ENCODE assay signal across 18 cellular contexts in the genomic region with DNA sequence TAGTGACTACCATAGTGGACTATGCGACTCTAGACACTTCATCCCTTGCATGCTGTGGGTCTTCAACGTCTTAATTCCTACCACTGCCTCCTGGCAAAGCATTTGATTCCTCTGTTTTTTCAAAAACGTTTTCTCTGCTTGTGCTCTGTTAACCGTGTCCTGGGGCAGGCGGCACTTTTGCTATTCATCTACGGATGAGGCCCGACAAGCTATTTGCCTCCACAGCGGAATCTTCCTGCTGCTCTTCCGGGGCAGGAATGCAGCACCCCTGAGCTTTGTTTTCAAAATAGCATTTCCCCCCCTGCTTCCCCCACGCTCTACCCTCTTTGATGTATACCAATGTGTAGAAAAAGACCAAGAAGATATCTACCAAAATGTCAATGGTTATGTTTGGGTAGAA.
"Had no signal": no experiment of that assay in that cellular context is flagged by ENCODE, and none has a peak within 500 bp of the region (broad histone marks: within the 10 kb centered on the region; RNA-seq: fewer than 3 reads in every experiment).

No MANE protein-coding gene starts in this region.

- H3K27ac Mint-ChIP-seq: activated CD4-positive, alpha-beta T cell treated with anti-CD3 and anti-CD28 coated beads, Interleukin-2, amount 10 ng/mL, durations not matched to agents 24 days and 14 days; activated naive CD4-positive, alpha-beta T cell treated with anti-CD3 and anti-CD28 coated beads, Interleukin-2, amount 10 ng/mL, durations not matched to agents 7 days and 5 days; activated T-helper 17 cell treated with anti-CD3 and anti-CD28 coated beads, Interleukin-2, amount 50 U/mL, for 72 hours had no signal

- H3K36me3 Mint-ChIP-seq: activated naive CD4-positive, alpha-beta T cell treated with anti-CD3 and anti-CD28 coated beads, Interleukin-2, amount 10 ng/mL, durations not matched to agents 7 days and 5 days had no signal

- H3K4me1 ChIP-seq: adrenal gland, prostate gland, sigmoid colon had no signal

- H3K9me3 ChIP-seq: adrenal gland, prostate gland, sigmoid colon had no signal

- H3K4me3 Mint-ChIP-seq: activated CD4-positive, alpha-beta T cell treated with anti-CD3 and anti-CD28 coated beads, Interleukin-2, amount 10 ng/mL, durations not matched to agents 24 days and 14 days; activated naive CD4-positive, alpha-beta T cell treated with anti-CD3 and anti-CD28 coated beads, Interleukin-2, amount 10 ng/mL, durations not matched to agents 7 days and 5 days; activated T-helper 17 cell treated with anti-CD3 and anti-CD28 coated beads, Interleukin-2, amount 50 U/mL, for 72 hours had no signal

- H3K27me3 ChIP-seq: adrenal gland had no signal

- H3K27ac ChIP-seq: adrenal gland, coronary artery, prostate gland, sigmoid colon had no signal

- DNase-seq: activated CD4-positive, alpha-beta T cell treated with anti-CD3 and anti-CD28 coated beads, Interleukin-2, amount 10 ng/mL, durations not matched to agents 24 days and 14 days; activated naive CD4-positive, alpha-beta T cell treated with anti-CD3 and anti-CD28 coated beads, Interleukin-2, amount 10 ng/mL, durations not matched to agents 7 days and 5 days; activated T-cell treated with anti-CD3 and anti-CD28 coated beads for 4 hours; adrenal gland; central memory CD4-positive, alpha-beta T cell; effector memory CD4-positive, alpha-beta T cell; islet precursor cell; left ventricle myocardium superior; mesenchymal stem cell; occipital lobe; sigmoid colon; stimulated activated naive CD4-positive, alpha-beta T cell; substantia nigra; trophoblast cell had no signal

- H3K4me1 Mint-ChIP-seq: activated CD4-positive, alpha-beta T cell treated with anti-CD3 and anti-CD28 coated beads, Interleukin-2, amount 10 ng/mL, durations not matched to agents 24 days and 14 days; activated naive CD4-positive, alpha-beta T cell treated with anti-CD3 and anti-CD28 coated beads, Interleukin-2, amount 10 ng/mL, durations not matched to agents 7 days and 5 days; activated T-helper 17 cell treated with anti-CD3 and anti-CD28 coated beads, Interleukin-2, amount 50 U/mL, for 72 hours had no signal

- H3K9me3 Mint-ChIP-seq: activated CD4-positive, alpha-beta T cell treated with anti-CD3 and anti-CD28 coated beads, Interleukin-2, amount 10 ng/mL, durations not matched to agents 24 days and 14 days; activated T-helper 17 cell treated with anti-CD3 and anti-CD28 coated beads, Interleukin-2, amount 50 U/mL, for 72 hours had no signal

- H3K4me3 ChIP-seq: adrenal gland, coronary artery, prostate gland, sigmoid colon had no signal

- ATAC-seq: activated T-helper 17 cell treated with anti-CD3 and anti-CD28 coated beads, Interleukin-2, amount 50 U/mL, for 72 hours; left ventricle myocardium superior; SK-N-SH treated with all-trans-retinoic acid at 6 μM for 48 hours had no signal

- H3K36me3 ChIP-seq: adrenal gland, prostate gland, sigmoid colon had no signal
